In the genomic region with DNA sequence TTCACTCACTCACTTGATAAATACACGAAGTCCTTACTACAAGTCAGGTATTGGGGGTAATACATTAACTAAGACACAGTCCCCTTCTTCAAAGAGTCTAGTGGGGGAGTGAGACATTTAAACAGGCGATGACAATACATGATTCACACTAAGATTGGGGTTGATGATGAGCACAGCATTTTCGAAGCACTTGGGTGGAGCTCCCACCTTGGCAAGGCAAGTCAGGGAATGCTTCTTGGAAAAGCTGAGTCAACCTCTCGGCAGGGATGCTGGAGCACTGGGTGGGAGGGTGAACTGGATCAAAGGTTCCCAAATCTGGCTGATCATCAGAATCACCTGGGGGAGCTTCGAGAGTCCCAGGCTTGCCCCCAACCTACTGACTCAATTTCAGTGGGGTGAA, we compare ENCODE assay signal across 1 cellular context.
TF ChIP-seq lines count a peak whose summit lies in the region.

No MANE protein-coding gene starts in this region.

TF ChIP-seq in HepG2, 621 proteins besides CTCF, POLR2A, EP300 and RAD21:
- TF ChIP-seq, protein P1, sequence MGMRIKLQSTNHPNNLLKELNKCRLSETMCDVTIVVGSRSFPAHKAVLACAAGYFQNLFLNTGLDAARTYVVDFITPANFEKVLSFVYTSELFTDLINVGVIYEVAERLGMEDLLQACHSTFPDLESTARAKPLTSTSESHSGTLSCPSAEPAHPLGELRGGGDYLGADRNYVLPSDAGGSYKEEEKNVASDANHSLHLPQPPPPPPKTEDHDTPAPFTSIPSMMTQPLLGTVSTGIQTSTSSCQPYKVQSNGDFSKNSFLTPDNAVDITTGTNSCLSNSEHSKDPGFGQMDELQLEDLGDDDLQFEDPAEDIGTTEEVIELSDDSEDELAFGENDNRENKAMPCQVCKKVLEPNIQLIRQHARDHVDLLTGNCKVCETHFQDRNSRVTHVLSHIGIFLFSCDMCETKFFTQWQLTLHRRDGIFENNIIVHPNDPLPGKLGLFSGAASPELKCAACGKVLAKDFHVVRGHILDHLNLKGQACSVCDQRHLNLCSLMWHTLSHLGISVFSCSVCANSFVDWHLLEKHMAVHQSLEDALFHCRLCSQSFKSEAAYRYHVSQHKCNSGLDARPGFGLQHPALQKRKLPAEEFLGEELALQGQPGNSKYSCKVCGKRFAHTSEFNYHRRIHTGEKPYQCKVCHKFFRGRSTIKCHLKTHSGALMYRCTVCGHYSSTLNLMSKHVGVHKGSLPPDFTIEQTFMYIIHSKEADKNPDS (CRISPR knock-in tag; IDR thresholded peaks at IDR 0.05) = no peak
- TF ChIP-seq MAFK (conservative IDR thresholded peaks at IDR 0.05 in 1 of 2, IDR thresholded peaks at IDR 0.05 in 1 of 2; ENCODE audit: low read length in 2 of 2) = peak; percentile 10 to 28; a peak in 1 of 4 replicates
